Comparison of ENCODE assay signal across 12 cellular contexts in the genomic region with DNA sequence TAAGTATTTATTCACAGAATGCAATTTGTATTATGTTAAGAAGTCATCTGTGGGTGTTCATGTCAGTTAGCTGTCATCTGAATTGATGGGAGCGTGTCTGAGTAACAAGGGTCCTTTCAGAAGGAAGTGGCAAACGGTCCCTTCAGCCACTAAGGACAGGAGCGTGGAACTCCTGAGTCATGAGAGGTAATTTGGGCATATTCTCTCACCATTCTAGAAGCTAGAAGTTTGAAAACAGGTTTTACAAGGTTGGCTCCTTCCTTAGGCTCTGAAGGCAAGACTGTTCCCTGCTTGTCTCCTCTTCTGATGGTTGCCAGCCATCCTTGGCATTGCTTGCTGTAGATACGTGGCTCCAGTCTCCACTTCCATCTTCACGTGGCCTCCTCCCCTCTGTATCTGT. TPM values are rescaled to one million over a fixed set of nuclear protein-coding genes. Genes with fewer than 3 reads are reported as not detected.
DNase-seq lines count a peak whose midpoint lies in the region; ATAC-seq and TF ChIP-seq lines count a peak whose summit lies in the region.
"Had no signal": no experiment of that assay in that cellular context is flagged by ENCODE, and none has a peak within 500 bp of the region (broad histone marks: within the 10 kb centered on the region; RNA-seq: fewer than 3 reads in every experiment).

No MANE protein-coding gene starts in this region.

- DNase-seq in right atrium auricular region (ENCODE audit: low spot score) (no peak), cardiac septum (ENCODE audit: low spot score) (no peak), breast epithelium (ENCODE audit: low spot score in 2 of 2) (peak in 1 of 2 donors; percentile 37), lower lobe of right lung (no peak), uterus (no peak), GM10248 (ENCODE audit: extremely low spot score) (no peak), medulla oblongata (ENCODE audit: extremely low spot score) (no peak)
- no peak for DNase-seq in stimulated activated CD4-positive, alpha-beta T cell treated with anti-CD3 and anti-CD28 coated beads, Interleukin-2, amount 100 ng/mL, for 24 hours
- DNase-seq: activated CD4-positive, alpha-beta T cell treated with anti-CD3 and anti-CD28 coated beads for 4 hours; AML-193; NCI-H2029 had no signal

- peak overlapping the region; percentile 93 to 95 for H3K27ac ChIP-seq in right atrium auricular region
- peak overlapping the region; percentile 73 for H3K27ac ChIP-seq in breast epithelium
- no peak overlapping the region for H3K27ac ChIP-seq in lower lobe of right lung
- H3K27ac ChIP-seq in uterus, result peak overlapping the region; percentile 44 to 88
- H3K27ac ChIP-seq: parathyroid adenoma had no signal

- H3K9me3 ChIP-seq in right atrium auricular region (no peaks in the 10 kb centered on the region), breast epithelium (no peaks in the 10 kb centered on the region), lower lobe of right lung (no peaks in the 10 kb centered on the region), uterus (no peaks in the 10 kb centered on the region)

- TF ChIP-seq CTCF in right atrium auricular region (IDR thresholded peaks at IDR 0.05) (no peak), breast epithelium (IDR thresholded peaks at IDR 0.05) (no peak), lower lobe of right lung (IDR thresholded peaks at IDR 0.05) (no peak), uterus (IDR thresholded peaks at IDR 0.05) (no peak), GM10248 (IDR thresholded peaks at IDR 0.05; ENCODE audit: control extremely low read depth, extremely low read depth, low read depth, missing control alignments) (no peak)

- H3K4me3 ChIP-seq in right atrium auricular region, result no peak overlapping the region
- H3K4me3 ChIP-seq in breast epithelium, result no peak overlapping the region
- no peak overlapping the region for H3K4me3 ChIP-seq in lower lobe of right lung
- no peak overlapping the region for H3K4me3 ChIP-seq in uterus

- intact Hi-C loops in cardiac septum (cut with DNase I), result no loop called here
- intact Hi-C loops in breast epithelium (cut with DNase I; ENCODE audit: low total_unique reads), result no loop called here
- intact Hi-C loops in lower lobe of right lung (cut with DNase I), result no loop called here
- intact Hi-C loops in uterus (cut with DNase I; ENCODE audit: low total_unique reads), result no loop called here

- peaks cover 0 to 84% of the 10 kb centered on the region in 2 donors for H3K4me1 ChIP-seq in right atrium auricular region
- H3K4me1 ChIP-seq in breast epithelium, result peaks cover 0 to 14% of the 10 kb centered on the region in 2 donors
- peaks cover 59% of the 10 kb centered on the region for H3K4me1 ChIP-seq in lower lobe of right lung
- H3K4me1 ChIP-seq in uterus, result peaks cover 14 to 22% of the 10 kb centered on the region in 2 donors
- H3K4me1 ChIP-seq: parathyroid adenoma had no signal

- POLR2A ChIA-PET in GM10248 (lab: Yijun Ruan, JAX), result no interaction called here

- H3K27me3 ChIP-seq in right atrium auricular region (no peaks in the 10 kb centered on the region), breast epithelium (no peaks in the 10 kb centered on the region), lower lobe of right lung (ENCODE audit: low read depth) (no peaks in the 10 kb centered on the region), uterus (no peaks in the 10 kb centered on the region)

- ATAC-seq in lower lobe of right lung, result peak; percentile 34 to 48

- H3K36me3 ChIP-seq in right atrium auricular region (peaks cover 20% of the 10 kb centered on the region), breast epithelium (no peaks in the 10 kb centered on the region), lower lobe of right lung (peaks cover 11% of the 10 kb centered on the region), uterus (no peaks in the 10 kb centered on the region)

- TF ChIP-seq POLR2A in breast epithelium (IDR thresholded peaks at IDR 0.05) (no peak), uterus (IDR thresholded peaks at IDR 0.05) (no peak)

- CTCF ChIA-PET in GM10248 (lab: Yijun Ruan, JAX), result interaction anchor here (1.2 to 1.7 kb wide), 3 partner anchors 9 to 63 kb away, joined by 3 read pairs; no protein-coding TSS in a partner anchor

RNA-seq across cellular contexts. Expression of a gene that starts 19.7 kb away (rescaled TPM):
- total RNA-seq in right atrium auricular region, result 100 to 1,000 TPM; 115 to 118 TPM
- 185 TPM for total RNA-seq in cardiac septum
- 10 to 100 TPM; 76.7 to 91.2 (median 80.3) TPM for total RNA-seq in breast epithelium
- 202 TPM for total RNA-seq in lower lobe of right lung
- 100 to 1,000 TPM in 1 of 4 donors, 10 to 100 TPM in 3; 27.4 to 117 (median 54.2) TPM for total RNA-seq in uterus
